In the genomic region with DNA sequence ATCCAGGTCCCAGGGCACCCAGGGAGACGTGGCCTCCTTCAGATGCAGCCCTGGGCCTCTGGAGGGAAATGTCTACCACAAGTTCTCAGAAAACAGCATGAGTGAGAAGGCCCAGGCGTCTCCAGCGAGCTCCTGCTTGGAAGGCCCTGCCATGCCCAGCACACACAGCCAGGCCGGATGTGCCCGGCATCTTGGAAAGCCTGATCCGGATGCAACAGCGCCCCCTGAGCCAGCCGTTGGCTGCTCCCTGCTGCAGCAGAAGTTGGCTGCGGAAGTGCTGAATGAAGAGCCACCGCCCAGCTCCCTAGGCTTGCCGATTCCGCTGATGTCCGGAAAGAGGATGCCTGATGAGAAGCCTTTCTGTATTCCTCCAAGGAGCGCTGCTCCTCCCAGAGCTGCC, we compare ENCODE assay signal across 18 cellular contexts.
"Had no signal": no experiment of that assay in that cellular context is flagged by ENCODE, and none has a peak within 500 bp of the region (broad histone marks: within the 10 kb centered on the region; RNA-seq: fewer than 3 reads in every experiment).

No MANE protein-coding gene starts in this region.

- H3K9me3 ChIP-seq: body of pancreas, esophagus muscularis mucosa, vagina had no signal

- H3K36me3 ChIP-seq: esophagus muscularis mucosa, tibial nerve, vagina had no signal

- H3K4me3 ChIP-seq: body of pancreas, esophagus muscularis mucosa, hepatocyte, tibial nerve, vagina had no signal

- H3K27me3 ChIP-seq: body of pancreas, esophagus muscularis mucosa, hepatocyte, tibial nerve, vagina had no signal

- H3K27ac ChIP-seq: body of pancreas, esophagus muscularis mucosa, hepatocyte, tibial nerve, vagina had no signal

- DNase-seq: activated CD4-positive, alpha-beta T cell treated with anti-CD3 and anti-CD28 coated beads, Interleukin-2, amount 10 ng/mL, durations not matched to agents 7 days and 5 days; activated gamma-delta T cell treated with Interleukin-2 at 50 U/mL for 16 hours; activated naive CD8-positive, alpha-beta T cell treated with anti-CD3 and anti-CD28 coated beads for 36 hours; amygdala; body of pancreas; kidney glomerular epithelial cell; left ventricle myocardium superior; mesenchymal stem cell; natural killer cell; nucleus accumbens; retina; stimulated activated CD4-positive, alpha-beta T cell treated with anti-CD3 and anti-CD28 coated beads, Interleukin-15, amount 100 ng/mL, for 24 hours; stimulated activated CD4-positive, alpha-beta T cell treated with anti-CD3 and anti-CD28 coated beads, Interleukin-4, amount 100 ng/mL, for 1 hour; stimulated activated naive CD4-positive, alpha-beta T cell had no signal
